ENCODE assay signal across 16 cellular contexts in genomic region chr15:64249842-64250575, GRCh38.
A peak's percentile ranks its signal among the peaks of the same experiment; 100 is the strongest.
DNase-seq lines count a peak whose midpoint lies in the region; ATAC-seq and TF ChIP-seq lines count a peak whose summit lies in the region.
"Had no signal": no experiment of that assay in that cellular context is flagged by ENCODE, and none has a peak within 500 bp of the region (broad histone marks: within the 10 kb centered on the region; RNA-seq: fewer than 3 reads in every experiment).

No MANE protein-coding gene starts in this region.

- DNase-seq in DMS53 (lab: John Stamatoyannopoulos, UW) (peak; percentile 62), Panc1 (ENCODE audit: low read depth, low spot score) (no peak), epithelial cell of prostate (ENCODE audit: low read depth, low spot score) (peak; percentile 29), progenitor cell of endocrine pancreas (ENCODE audit: low spot score, unreplicated experiment) (no peak), ascending aorta (ENCODE audit: low spot score in 2 of 2) (no peak), RPMI8226 (no peak), cortex of kidney (lab: John Stamatoyannopoulos, UW) (no peak)
- DNase-seq: amniotic stem cell, C1 segment of cervical spinal cord, H7, head of caudate nucleus, NCI-H1048, NCI-H510A treated with DMSO at 0.1 percent for 48 hours, occipital lobe had no signal

- H3K27me3 ChIP-seq in Panc1 (ENCODE audit: control insufficient read depth, insufficient read depth, low read length) (no peaks in the 10 kb centered on the region), ascending aorta (no peaks in the 10 kb centered on the region)

- H3K36me3 Mint-ChIP-seq in progenitor cell of endocrine pancreas (ENCODE audit: insufficient read depth), result peaks cover 4% of the 10 kb centered on the region

- ATAC-seq in Panc1, result peak; percentile 13; the same call in 1 of the 2 replicates
- ATAC-seq in GM18505 (IDR thresholded peaks at IDR 0.05; ENCODE audit: unreplicated experiment), result no peak

- H3K9me3 Mint-ChIP-seq in progenitor cell of endocrine pancreas (ENCODE audit: low read depth), result peaks cover 4% of the 10 kb centered on the region

- peaks cover 57% of the 10 kb centered on the region for H3K4me1 ChIP-seq in Panc1 (ENCODE audit: control insufficient read depth, insufficient read depth, low read length)
- peaks cover 0 to 4% of the 10 kb centered on the region in 2 donors for H3K4me1 ChIP-seq in ascending aorta

- CTCF ChIA-PET in Panc1 (lab: Charles Lee), result no interaction called here

- no peak overlapping the region for H3K4me3 Mint-ChIP-seq in progenitor cell of endocrine pancreas (ENCODE audit: low read depth)

- H3K4me3 ChIP-seq in Panc1 (ENCODE audit: low read depth in 2 of 2, low read length in 2 of 2), result no peak overlapping the region
- H3K4me3 ChIP-seq in ascending aorta, result no peak overlapping the region
- H3K4me3 ChIP-seq: lung had no signal

- H3K27ac ChIP-seq in Panc1 (ENCODE audit: low read length) (peak overlapping the region; percentile 67), epithelial cell of prostate (peak overlapping the region; percentile 58), ascending aorta (peak overlapping the region in 1 of 2 donors; percentile 6)

- intact Hi-C loops in Panc1 (cut with micrococcal nuclease; ENCODE audit: unreplicated experiment) (no loop called here), ascending aorta (cut with DNase I) (no loop called here)

- H3K9me3 ChIP-seq in Panc1 (ENCODE audit: control insufficient read depth, insufficient read depth, low read depth, low read length) (no peaks in the 10 kb centered on the region), ascending aorta (no peaks in the 10 kb centered on the region)

- no peak for TF ChIP-seq POLR2A in GM18505 (IDR thresholded peaks at IDR 0.05; ENCODE audit: borderline replicate concordance, extremely low read depth, insufficient read depth, insufficient read length)

- no peaks in the 10 kb centered on the region for H3K27me3 Mint-ChIP-seq in progenitor cell of endocrine pancreas

- H3K36me3 ChIP-seq in Panc1 (ENCODE audit: control insufficient read depth, insufficient read depth, low read length) (no peaks in the 10 kb centered on the region), ascending aorta (no peaks in the 10 kb centered on the region)

- BruUV-seq in Panc1 (replicated peaks; lab: Mats Ljungman, UMichigan), result no TSS peak

- no peak for TF ChIP-seq CTCF in Panc1 (IDR thresholded peaks at IDR 0.05)
- no peak for TF ChIP-seq CTCF in progenitor cell of endocrine pancreas (IDR thresholded peaks at IDR 0.05; ENCODE audit: unreplicated experiment)
- TF ChIP-seq CTCF in ascending aorta (IDR thresholded peaks at IDR 0.05), result no peak

- POLR2A ChIA-PET in Panc1 (lab: Charles Lee), result interaction anchor here (0.5 kb wide), 1 partner anchor 17 kb away, joined by 4 read pairs; no protein-coding TSS in a partner anchor

- in situ Hi-C loops in Panc1 (cut with HindIII; ENCODE audit: low pct_unique_long_range_greater_than_20kb, low sequenced_read_pairs), result no loop called here

- peaks cover 37% of the 10 kb centered on the region for H3K4me1 Mint-ChIP-seq in progenitor cell of endocrine pancreas (ENCODE audit: low read depth)

- H3K27ac Mint-ChIP-seq in progenitor cell of endocrine pancreas, result peak overlapping the region; percentile 90

Comparison
In these comparisons a context has a peak if more than half of its experiments do, and no peak if none do; other contexts are left out.
1. DNase-seq: peak in DMS53 (single experiment) and epithelial cell of prostate (single experiment); none in Panc1 (single experiment), progenitor cell of endocrine pancreas (single experiment), ascending aorta (0 of 2), RPMI8226 (single experiment) and cortex of kidney (single experiment).